In the genomic region with DNA sequence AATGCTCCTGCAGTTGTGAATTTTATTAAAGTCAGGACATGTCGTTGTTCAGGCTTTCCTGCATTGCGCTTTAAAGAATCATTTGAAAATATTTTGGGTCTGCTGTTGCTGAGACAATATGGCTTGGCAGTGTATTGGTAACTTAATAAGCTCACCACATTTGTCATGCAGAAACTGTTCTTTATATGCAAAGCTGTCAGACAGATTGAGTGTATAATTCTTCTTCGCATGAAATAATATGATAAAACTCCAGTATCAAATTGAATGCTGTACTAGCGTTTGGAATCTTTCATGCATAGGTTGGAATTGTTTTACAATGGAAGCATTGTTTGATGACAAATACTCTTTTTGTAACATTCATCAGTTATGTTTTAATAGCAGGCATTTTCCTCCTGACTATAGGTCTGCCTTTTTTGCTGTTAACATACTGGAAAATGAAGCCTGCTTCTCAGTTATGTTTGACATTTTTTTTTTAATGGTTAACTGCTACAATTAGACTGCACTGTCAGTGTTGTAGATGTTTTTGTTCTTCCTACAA, we compare ENCODE assay signal across 13 cellular contexts. TPM values are rescaled to one million over a fixed set of nuclear protein-coding genes. Genes with fewer than 3 reads are reported as not detected.
DNase-seq lines count a peak whose midpoint lies in the region; ATAC-seq, FAIRE-seq and TF ChIP-seq lines count a peak whose summit lies in the region.
"Had no signal": no experiment of that assay in that cellular context is flagged by ENCODE, and none has a peak within 500 bp of the region (broad histone marks: within the 10 kb centered on the region; RNA-seq: fewer than 3 reads in every experiment).

No MANE protein-coding gene starts in this region.

- peak overlapping the region; percentile 97 for H3K27ac ChIP-seq in mesenchymal stem cell (ENCODE audit: low read length, poor library complexity, severe bottlenecking)
- peak overlapping the region; percentile 80 to 91 (median 84) for H3K27ac ChIP-seq in thyroid gland

- CTCF ChIA-PET in MCF 10A (lab: Yijun Ruan, JAX): interaction anchor here (0.9 to 1.1 kb wide), 2 partner anchors 8 to 66 kb away, joined by 3 read pairs; no protein-coding TSS in a partner anchor

- no peak overlapping the region for H4K91ac ChIP-seq in mesenchymal stem cell (ENCODE audit: low read length)

- peak overlapping the region; percentile 74 for H3K4me3 Mint-ChIP-seq in MCF 10A (ENCODE audit: unreplicated experiment)

- H3K27me3 ChIP-seq in mesenchymal stem cell (ENCODE audit: control insufficient read depth in 1 of 2, insufficient read depth in 1 of 2, low read length in 2 of 2) (no peaks in the 10 kb centered on the region), thyroid gland (no peaks in the 10 kb centered on the region)

- intact Hi-C loops in MCF 10A (cut with micrococcal nuclease): loop anchor here (2.0 to 5.0 kb wide), 2 partner anchors 44 to 52 kb away; partner anchors contain the start of gene RBMS3
- intact Hi-C loops in thyroid gland (cut with DNase I): no loop called here

- no peak overlapping the region for H2BK120ac ChIP-seq in mesenchymal stem cell (ENCODE audit: low read depth, low read length)

- H3K14ac ChIP-seq in mesenchymal stem cell (ENCODE audit: low read length in 2 of 2): no peak overlapping the region

- no peak for TF ChIP-seq CTCF in MCF 10A (IDR thresholded peaks at IDR 0.05; ENCODE audit: unreplicated experiment)
- TF ChIP-seq CTCF in thyroid gland (IDR thresholded peaks at IDR 0.05): no peak

- no TSS peak for BruUV-seq in MCF 10A (replicated peaks; lab: Mats Ljungman, UMichigan)

- H2AFZ ChIP-seq in mesenchymal stem cell (ENCODE audit: low read depth, low read length): no peak overlapping the region

- H2AK5ac ChIP-seq in mesenchymal stem cell (ENCODE audit: low read length, severe bottlenecking): no peak overlapping the region

- no peak overlapping the region for H4K8ac ChIP-seq in mesenchymal stem cell (ENCODE audit: low read length)

- ATAC-seq in GM21526 (IDR thresholded peaks at IDR 0.05; ENCODE audit: low FRiP score, unreplicated experiment): no peak
- ATAC-seq in HG03442 (IDR thresholded peaks at IDR 0.05; ENCODE audit: unreplicated experiment): no peak

- no peak overlapping the region for H3K18ac ChIP-seq in mesenchymal stem cell (ENCODE audit: low read depth in 1 of 2, low read length in 2 of 2)

- POLR2A ChIA-PET in MCF 10A (lab: Yijun Ruan, JAX): interaction anchor here (0.6 to 9.1 kb wide), 18 partner anchors 9 to 429 kb away, joined by 3 to 184 read pairs (median 4); partner anchors contain the start of gene RBMS3

- H2BK5ac ChIP-seq in mesenchymal stem cell (ENCODE audit: low read depth, low read length, poor library complexity, severe bottlenecking): no peak overlapping the region

- FAIRE-seq in GM12892 (lab: Jason Lieb, UNC): no peak
- FAIRE-seq: colon, GM12891 had no signal

- TF ChIP-seq POLR2A in thyroid gland (IDR thresholded peaks at IDR 0.05): no peak
- no peak for TF ChIP-seq POLR2A in GM12892 (IDR thresholded peaks at IDR 0.05; ENCODE audit: low read depth, low read length)

- no peak overlapping the region for H2BK12ac ChIP-seq in mesenchymal stem cell (ENCODE audit: low read length in 2 of 2)

- no peak overlapping the region for H2BK15ac ChIP-seq in mesenchymal stem cell (ENCODE audit: low read depth, poor library complexity, severe bottlenecking)

- no peaks in the 10 kb centered on the region for H3K9me3 Mint-ChIP-seq in MCF 10A (ENCODE audit: unreplicated experiment)

- H3K4me1 ChIP-seq in mesenchymal stem cell (ENCODE audit: control insufficient read depth, insufficient read depth, low read depth, low read length): peaks cover 6% of the 10 kb centered on the region
- H3K4me1 ChIP-seq in thyroid gland: peaks cover 54 to 87% of the 10 kb centered on the region in 2 donors

- 91% methylated on average over 3 of the region's 4 CpGs for WGBS in mesenchymal stem cell
- WGBS in thyroid gland, 2 donors: 71 to 74% methylated on average over 4 of the region's 4 CpGs

- no peak overlapping the region for H3K4ac ChIP-seq in mesenchymal stem cell (ENCODE audit: low read depth in 1 of 2, low read length in 2 of 2)

- peak overlapping the region; percentile 97 for H3K9ac ChIP-seq in mesenchymal stem cell (ENCODE audit: low read length)

- H3K36me3 ChIP-seq in mesenchymal stem cell (ENCODE audit: control insufficient read depth in 1 of 2, insufficient read depth in 2 of 2, low read depth in 1 of 2, low read length in 2 of 2) (no peaks in the 10 kb centered on the region), thyroid gland (no peaks in the 10 kb centered on the region)

- no peak overlapping the region for H3K4me2 ChIP-seq in mesenchymal stem cell (ENCODE audit: low read length, poor library complexity, severe bottlenecking)

- no peaks in the 10 kb centered on the region for H3K36me3 Mint-ChIP-seq in MCF 10A (ENCODE audit: insufficient read depth, unreplicated experiment)

- DNase-seq in NCI-H1694 treated with DMSO at 0.1 percent for 48 hours (lab: John Stamatoyannopoulos, UW) (peak; percentile 3), NCI-H1694 (lab: John Stamatoyannopoulos, UW) (no peak), MCF 10A (ENCODE audit: unreplicated experiment) (no peak), mesenchymal stem cell (no peak), thyroid gland (no peak), GM12892 (ENCODE audit: insufficient read length) (no peak)
- DNase-seq: activated CD4-positive, CD25-positive, alpha-beta regulatory T cell; activated effector memory CD4-positive, alpha-beta T cell treated with Interleukin-2 at 50 U/mL for 16 hours had no signal

- H3K9me3 ChIP-seq in mesenchymal stem cell (ENCODE audit: control insufficient read depth, low read length): no peaks in the 10 kb centered on the region
- H3K9me3 ChIP-seq in thyroid gland: no peaks in the 10 kb centered on the region
- H3K9me3 ChIP-seq: mucosa of descending colon had no signal

- no peak overlapping the region for H3K23ac ChIP-seq in mesenchymal stem cell (ENCODE audit: low read length in 2 of 2)

- H3K79me1 ChIP-seq in mesenchymal stem cell (replicated peaks; ENCODE audit: low read length, poor library complexity, severe bottlenecking): peaks cover 5% of the 10 kb centered on the region

- no peaks in the 10 kb centered on the region for H3K27me3 Mint-ChIP-seq in MCF 10A (ENCODE audit: insufficient read depth, unreplicated experiment)

- H3K4me3 ChIP-seq in mesenchymal stem cell (ENCODE audit: insufficient read depth in 1 of 2, low read depth in 1 of 2, low read length in 2 of 2) (peak overlapping the region in 1 of 2 experiments; percentile 74), thyroid gland (replicated peaks in 1 of 3) (no peak overlapping the region)
- H3K4me3 ChIP-seq: mucosa of descending colon had no signal

- H3K27ac Mint-ChIP-seq in MCF 10A (ENCODE audit: low read depth, unreplicated experiment): peak overlapping the region; percentile 98

- peaks cover 38% of the 10 kb centered on the region for H3K4me1 Mint-ChIP-seq in MCF 10A (ENCODE audit: insufficient read depth, unreplicated experiment)

RNA-seq across cellular contexts. Expression of gene RBMS3, which starts 53.9 kb away (rescaled TPM):
- total RNA-seq in MCF 10A (2022) (65.5 and 74.2 TPM in 2 replicates), thyroid gland (100 to 1,000 TPM; 116 to 171 (median 152) TPM)
- polyA plus RNA-seq in mesenchymal stem cell (2013, experiment 1 of 2): 23.4 TPM
- polyA plus RNA-seq in mesenchymal stem cell (2013, experiment 2 of 2): 22.6 TPM
- polyA plus RNA-seq in GM12892 (2012; ENCODE audit: missing spikeins): 1.7 TPM
